ENCODE assay signal across 1 cellular context in the genomic region with DNA sequence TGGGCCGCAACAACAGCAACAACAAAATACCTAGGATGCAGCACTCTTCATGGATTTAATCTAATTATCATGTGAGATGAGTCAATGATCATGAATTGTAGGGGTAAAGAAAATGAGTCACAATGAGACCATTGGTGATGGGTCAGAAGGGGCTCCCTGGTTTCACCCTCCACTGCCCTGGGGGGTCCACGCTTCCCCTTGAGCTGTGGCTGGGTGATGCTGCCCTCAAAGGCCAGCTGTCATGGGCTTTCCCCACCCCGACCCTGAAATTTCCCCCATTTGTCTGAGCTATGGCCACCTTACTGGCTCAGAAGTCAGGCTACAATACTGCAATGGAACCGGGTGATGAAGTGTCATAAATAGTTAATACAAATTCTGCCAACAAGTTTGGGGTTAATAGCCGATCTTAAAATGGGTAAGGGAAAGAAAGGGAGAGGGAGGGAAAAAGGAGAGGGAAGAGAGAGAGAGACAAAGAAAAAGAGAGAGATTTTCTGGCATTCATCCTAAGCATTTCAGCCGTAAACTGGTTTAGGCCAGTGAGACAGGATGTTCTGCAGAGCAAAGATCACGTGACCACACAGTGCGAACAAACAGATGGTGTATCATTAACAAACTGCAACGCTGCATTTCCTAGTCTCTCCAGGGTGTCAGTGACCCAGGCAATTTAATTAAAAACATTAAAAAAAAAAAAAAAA.
TF ChIP-seq lines count a peak whose summit lies in the region.

No MANE protein-coding gene starts in this region.

TF ChIP-seq in GM12878, 131 proteins besides CTCF, POLR2A, EP300 and RAD21 (continued from another document):
- TF ChIP-seq E2F8 (IDR thresholded peaks at IDR 0.05; ENCODE audit: low read depth, partially characterized antibody) (no peak), SUPT20H (IDR thresholded peaks at IDR 0.05; ENCODE audit: borderline replicate concordance, control insufficient read depth, low read depth, low read length) (no peak), RUNX3 (IDR thresholded peaks at IDR 0.05; ENCODE audit: low read length) (peak; percentile 79), CREM (IDR thresholded peaks at IDR 0.05; ENCODE audit: low read depth) (peak; percentile 46; the same call in 1 of the 2 replicates), BCL11A (IDR thresholded peaks at IDR 0.05; ENCODE audit: low read depth, low read length) (peak; percentile 72), YY1 (IDR thresholded peaks at IDR 0.05; ENCODE audit: low read depth, low read length) (peak; percentile 51), CEBPB (IDR thresholded peaks at IDR 0.05; ENCODE audit: borderline replicate concordance in 1 of 2, low read depth in 2 of 2, low read length in 2 of 2) (no peak), CBFB (IDR thresholded peaks at IDR 0.05; ENCODE audit: low read depth) (peak; percentile 52), BHLHE40 (IDR thresholded peaks at IDR 0.05; ENCODE audit: borderline replicate concordance in 1 of 2, low read depth in 2 of 2, low read length in 1 of 2) (peak; percentile 82 to 93), SMARCA5 (IDR thresholded peaks at IDR 0.05) (no peak), SMC3 (IDR thresholded peaks at IDR 0.05; ENCODE audit: borderline replicate concordance, low read length) (no peak), NBN (IDR thresholded peaks at IDR 0.05) (peak; percentile 86), POLR2AphosphoS5 (IDR thresholded peaks at IDR 0.05; ENCODE audit: low read length) (0 out of 2 replicates have a peak, but pooled peaks have one; percentile 42), PRDM15 (CRISPR knock-in tag; IDR thresholded peaks at IDR 0.05) (peak; percentile 87), STAT1 (conservative IDR thresholded peaks at IDR 0.05) (no peak), ATF2 (IDR thresholded peaks at IDR 0.05; ENCODE audit: low read length) (0 out of 2 replicates have a peak, but pooled peaks have one; percentile 27), NR2F1 (conservative IDR thresholded peaks at IDR 0.05) (peak; percentile 71; the same call in 1 of the 2 replicates), ATF7 (IDR thresholded peaks at IDR 0.05; ENCODE audit: low read depth) (peak; percentile 69), DPF2 (IDR thresholded peaks at IDR 0.05) (peak; percentile 75; the same call in 1 of the 2 replicates), EED (IDR thresholded peaks at IDR 0.05; ENCODE audit: low read depth) (0 out of 2 replicates have a peak, but pooled peaks have one; percentile 39), POLR2AphosphoS2 (IDR thresholded peaks at IDR 0.05; ENCODE audit: low read depth, low read length) (no peak), ZBED1 (IDR thresholded peaks at IDR 0.05; ENCODE audit: borderline replicate concordance) (peak; percentile 46; the same call in 1 of the 2 replicates), CREB1 (IDR thresholded peaks at IDR 0.05; ENCODE audit: low read depth) (peak; percentile 48; the same call in 1 of the 2 replicates), FOXM1 (IDR thresholded peaks at IDR 0.05; ENCODE audit: low read depth, low read length) (peak; percentile 54; the same call in 1 of the 2 replicates), MXI1 (IDR thresholded peaks at IDR 0.05; ENCODE audit: low read depth, low read length) (peak; percentile 45; the same call in 1 of the 2 replicates), CHD4 (IDR thresholded peaks at IDR 0.05) (no peak), USF2 (IDR thresholded peaks at IDR 0.05; ENCODE audit: borderline replicate concordance, low read depth, low read length) (peak; percentile 86), TBL1XR1 (IDR thresholded peaks at IDR 0.05; ENCODE audit: low read depth, low read length) (0 out of 2 replicates have a peak, but pooled peaks have one; percentile 53), NRF1 (conservative IDR thresholded peaks at IDR 0.05; ENCODE audit: low read depth, low read length) (no peak)
- TF ChIP-seq, protein P1, sequence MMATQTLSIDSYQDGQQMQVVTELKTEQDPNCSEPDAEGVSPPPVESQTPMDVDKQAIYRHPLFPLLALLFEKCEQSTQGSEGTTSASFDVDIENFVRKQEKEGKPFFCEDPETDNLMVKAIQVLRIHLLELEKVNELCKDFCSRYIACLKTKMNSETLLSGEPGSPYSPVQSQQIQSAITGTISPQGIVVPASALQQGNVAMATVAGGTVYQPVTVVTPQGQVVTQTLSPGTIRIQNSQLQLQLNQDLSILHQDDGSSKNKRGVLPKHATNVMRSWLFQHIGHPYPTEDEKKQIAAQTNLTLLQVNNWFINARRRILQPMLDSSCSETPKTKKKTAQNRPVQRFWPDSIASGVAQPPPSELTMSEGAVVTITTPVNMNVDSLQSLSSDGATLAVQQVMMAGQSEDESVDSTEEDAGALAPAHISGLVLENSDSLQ (IDR thresholded peaks at IDR 0.05): no peak; the same call in 1 of the 2 replicates
- TF ChIP-seq, protein P2, sequence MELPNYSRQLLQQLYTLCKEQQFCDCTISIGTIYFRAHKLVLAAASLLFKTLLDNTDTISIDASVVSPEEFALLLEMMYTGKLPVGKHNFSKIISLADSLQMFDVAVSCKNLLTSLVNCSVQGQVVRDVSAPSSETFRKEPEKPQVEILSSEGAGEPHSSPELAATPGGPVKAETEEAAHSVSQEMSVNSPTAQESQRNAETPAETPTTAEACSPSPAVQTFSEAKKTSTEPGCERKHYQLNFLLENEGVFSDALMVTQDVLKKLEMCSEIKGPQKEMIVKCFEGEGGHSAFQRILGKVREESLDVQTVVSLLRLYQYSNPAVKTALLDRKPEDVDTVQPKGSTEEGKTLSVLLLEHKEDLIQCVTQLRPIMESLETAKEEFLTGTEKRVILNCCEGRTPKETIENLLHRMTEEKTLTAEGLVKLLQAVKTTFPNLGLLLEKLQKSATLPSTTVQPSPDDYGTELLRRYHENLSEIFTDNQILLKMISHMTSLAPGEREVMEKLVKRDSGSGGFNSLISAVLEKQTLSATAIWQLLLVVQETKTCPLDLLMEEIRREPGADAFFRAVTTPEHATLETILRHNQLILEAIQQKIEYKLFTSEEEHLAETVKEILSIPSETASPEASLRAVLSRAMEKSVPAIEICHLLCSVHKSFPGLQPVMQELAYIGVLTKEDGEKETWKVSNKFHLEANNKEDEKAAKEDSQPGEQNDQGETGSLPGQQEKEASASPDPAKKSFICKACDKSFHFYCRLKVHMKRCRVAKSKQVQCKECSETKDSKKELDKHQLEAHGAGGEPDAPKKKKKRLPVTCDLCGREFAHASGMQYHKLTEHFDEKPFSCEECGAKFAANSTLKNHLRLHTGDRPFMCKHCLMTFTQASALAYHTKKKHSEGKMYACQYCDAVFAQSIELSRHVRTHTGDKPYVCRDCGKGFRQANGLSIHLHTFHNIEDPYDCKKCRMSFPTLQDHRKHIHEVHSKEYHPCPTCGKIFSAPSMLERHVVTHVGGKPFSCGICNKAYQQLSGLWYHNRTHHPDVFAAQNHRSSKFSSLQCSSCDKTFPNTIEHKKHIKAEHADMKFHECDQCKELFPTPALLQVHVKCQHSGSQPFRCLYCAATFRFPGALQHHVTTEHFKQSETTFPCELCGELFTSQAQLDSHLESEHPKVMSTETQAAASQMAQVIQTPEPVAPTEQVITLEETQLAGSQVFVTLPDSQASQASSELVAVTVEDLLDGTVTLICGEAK (IDR thresholded peaks at IDR 0.05; ENCODE audit: borderline replicate concordance): peak; percentile 51; the same call in 1 of the 2 replicates
- TF ChIP-seq, protein P3, sequence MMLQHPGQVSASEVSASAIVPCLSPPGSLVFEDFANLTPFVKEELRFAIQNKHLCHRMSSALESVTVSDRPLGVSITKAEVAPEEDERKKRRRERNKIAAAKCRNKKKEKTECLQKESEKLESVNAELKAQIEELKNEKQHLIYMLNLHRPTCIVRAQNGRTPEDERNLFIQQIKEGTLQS (IDR thresholded peaks at IDR 0.05; ENCODE audit: borderline replicate concordance, extremely low read depth, low read depth, low read length): peak; percentile 28; the same call in 1 of the 2 replicates
TF ChIP-seq in GM12878: peak in this region for 49.
